In the genomic region with DNA sequence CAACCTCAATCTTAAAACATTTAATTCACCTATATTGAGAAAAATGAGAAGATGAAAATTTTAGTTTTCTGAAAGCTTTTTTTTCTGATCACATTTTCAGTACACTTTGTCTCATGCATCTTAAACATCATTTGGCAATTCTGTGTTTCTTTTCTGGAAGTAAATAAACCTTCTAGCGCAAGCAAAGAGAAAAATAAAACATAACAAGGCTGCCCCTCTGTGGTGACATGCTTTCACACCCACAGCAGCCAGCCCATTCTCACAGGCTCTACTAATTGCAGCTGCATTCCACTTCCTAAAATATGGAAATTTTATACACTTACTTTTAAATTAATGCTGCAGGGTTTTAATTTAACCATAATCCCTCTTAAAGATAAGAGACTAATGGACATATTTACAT, we compare ENCODE assay signal across 9 cellular contexts.
A peak's percentile ranks its signal among the peaks of the same experiment; 100 is the strongest.
DNase-seq lines count a peak whose midpoint lies in the region; ATAC-seq and TF ChIP-seq lines count a peak whose summit lies in the region.
"Had no signal": no experiment of that assay in that cellular context is flagged by ENCODE, and none has a peak within 500 bp of the region (broad histone marks: within the 10 kb centered on the region; RNA-seq: fewer than 3 reads in every experiment).

No MANE protein-coding gene starts in this region.

- H3K4me1 Mint-ChIP-seq in T-helper 2 cell treated with Interferon-gamma antibody and Interleukin-4, amounts not matched to agents 5 μg/mL and 100 μg/mL, for 36 hours (ENCODE audit: low read depth) = no peaks in the 10 kb centered on the region
- H3K4me1 Mint-ChIP-seq: activated naive CD4-positive, alpha-beta T cell treated with anti-CD3 and anti-CD28 coated beads, Interleukin-2, amount 50 U/mL, for 24 hours had no signal

- H3K27me3 Mint-ChIP-seq in T-helper 2 cell treated with Interferon-gamma antibody and Interleukin-4, amounts not matched to agents 5 μg/mL and 100 μg/mL, for 36 hours (ENCODE audit: low read depth) = no peaks in the 10 kb centered on the region
- H3K27me3 Mint-ChIP-seq: activated naive CD4-positive, alpha-beta T cell treated with anti-CD3 and anti-CD28 coated beads, Interleukin-2, amount 50 U/mL, for 24 hours had no signal

- no peaks in the 10 kb centered on the region for H3K36me3 Mint-ChIP-seq in T-helper 2 cell treated with Interferon-gamma antibody and Interleukin-4, amounts not matched to agents 5 μg/mL and 100 μg/mL, for 36 hours (ENCODE audit: low read depth)
- H3K36me3 Mint-ChIP-seq: activated naive CD4-positive, alpha-beta T cell treated with anti-CD3 and anti-CD28 coated beads, Interleukin-2, amount 50 U/mL, for 24 hours had no signal

- no peaks in the 10 kb centered on the region for H3K9me3 Mint-ChIP-seq in T-helper 2 cell treated with Interferon-gamma antibody and Interleukin-4, amounts not matched to agents 5 μg/mL and 100 μg/mL, for 36 hours
- H3K9me3 Mint-ChIP-seq: activated naive CD4-positive, alpha-beta T cell treated with anti-CD3 and anti-CD28 coated beads, Interleukin-2, amount 50 U/mL, for 24 hours had no signal

- no peak overlapping the region for H3K27ac Mint-ChIP-seq in T-helper 2 cell treated with Interferon-gamma antibody and Interleukin-4, amounts not matched to agents 5 μg/mL and 100 μg/mL, for 36 hours
- H3K27ac Mint-ChIP-seq: activated naive CD4-positive, alpha-beta T cell treated with anti-CD3 and anti-CD28 coated beads, Interleukin-2, amount 50 U/mL, for 24 hours had no signal

- H3K4me3 Mint-ChIP-seq in T-helper 2 cell treated with Interferon-gamma antibody and Interleukin-4, amounts not matched to agents 5 μg/mL and 100 μg/mL, for 36 hours = no peak overlapping the region
- H3K4me3 Mint-ChIP-seq: activated naive CD4-positive, alpha-beta T cell treated with anti-CD3 and anti-CD28 coated beads, Interleukin-2, amount 50 U/mL, for 24 hours had no signal

- no peak for ATAC-seq in GM21447 (IDR thresholded peaks at IDR 0.05; ENCODE audit: unreplicated experiment)

- H3K4me3 ChIP-seq in epithelial cell of proximal tubule (ENCODE audit: low read depth, low read length) = no peak overlapping the region

- peak; percentile 49 for TF ChIP-seq CTCF in epithelial cell of proximal tubule (conservative IDR thresholded peaks at IDR 0.05; ENCODE audit: low read depth, low read length)

- peak; percentile 22 for DNase-seq in GM03348 (ENCODE audit: low spot score)
- peak; percentile 9 for DNase-seq in NCI-H69 (lab: John Stamatoyannopoulos, UW)
- DNase-seq in epithelial cell of proximal tubule (ENCODE audit: low read depth) = no peak
- DNase-seq in occipital lobe (lab: John Stamatoyannopoulos, UW) = peak; percentile 1
- DNase-seq in COLO829 (ENCODE audit: low spot score) = no peak
- no peak for DNase-seq in SKM-1 treated with dmso at 0.1 percent for 144 hours (lab: John Stamatoyannopoulos, UW; ENCODE audit: unreplicated experiment)
- no peak for DNase-seq in T-helper 2 cell treated with Interferon-gamma antibody and Interleukin-4, amounts not matched to agents 5 μg/mL and 100 μg/mL, for 36 hours (ENCODE audit: low spot score)

Comparison
In these comparisons a context has a peak if more than half of its experiments do, and no peak if none do; other contexts are left out.
1. DNase-seq: peak in GM03348 (single experiment), NCI-H69 (single experiment) and occipital lobe (single experiment); none in epithelial cell of proximal tubule (single experiment), COLO829 (single experiment), SKM-1 treated with dmso at 0.1 percent for 144 hours (single experiment) and T-helper 2 cell treated with Interferon-gamma antibody and Interleukin-4, amounts not matched to agents 5 μg/mL and 100 μg/mL, for 36 hours (single experiment).